Comparison of ENCODE assay signal across 8 cellular contexts in genomic region chr4:176150283-176150682, GRCh38.
DNase-seq lines count a peak whose midpoint lies in the region.

No MANE protein-coding gene starts in this region.

- in situ Hi-C loops in KBM-7 (cut with MboI; ENCODE audit: low pct_unique_long_range_greater_than_20kb, low sequenced_read_pairs), result no loop called here

- peak; percentile 2 for DNase-seq in DMS153 (lab: John Stamatoyannopoulos, UW)
- no peak for DNase-seq in DMS153 treated with DMSO at 0.1 percent for 48 hours (lab: John Stamatoyannopoulos, UW; ENCODE audit: unreplicated experiment)
- peak; percentile 48 for DNase-seq in KBM-7
- peak; percentile 26 for DNase-seq in cerebellar cortex (ENCODE audit: low spot score)
- DNase-seq in pons (ENCODE audit: low spot score), result peak; percentile 14
- DNase-seq in NCI-H187 treated with DMSO at 0.1 percent for 48 hours (lab: John Stamatoyannopoulos, UW), result no peak
- no peak for DNase-seq in HuH-7 (ENCODE audit: low spot score)
- no peak for DNase-seq in NCI-H1436 treated with DMSO at 0.1 percent for 48 hours (lab: John Stamatoyannopoulos, UW)

Comparison
In these comparisons a context has a peak if more than half of its experiments do, and no peak if none do; other contexts are left out.
1. DNase-seq: peak in DMS153 (single experiment), KBM-7 (single experiment), cerebellar cortex (single experiment) and pons (single experiment); none in DMS153 treated with DMSO at 0.1 percent for 48 hours (single experiment), NCI-H187 treated with DMSO at 0.1 percent for 48 hours (single experiment), HuH-7 (single experiment) and NCI-H1436 treated with DMSO at 0.1 percent for 48 hours (single experiment).